ENCODE assay signal across 20 cellular contexts in the genomic region with DNA sequence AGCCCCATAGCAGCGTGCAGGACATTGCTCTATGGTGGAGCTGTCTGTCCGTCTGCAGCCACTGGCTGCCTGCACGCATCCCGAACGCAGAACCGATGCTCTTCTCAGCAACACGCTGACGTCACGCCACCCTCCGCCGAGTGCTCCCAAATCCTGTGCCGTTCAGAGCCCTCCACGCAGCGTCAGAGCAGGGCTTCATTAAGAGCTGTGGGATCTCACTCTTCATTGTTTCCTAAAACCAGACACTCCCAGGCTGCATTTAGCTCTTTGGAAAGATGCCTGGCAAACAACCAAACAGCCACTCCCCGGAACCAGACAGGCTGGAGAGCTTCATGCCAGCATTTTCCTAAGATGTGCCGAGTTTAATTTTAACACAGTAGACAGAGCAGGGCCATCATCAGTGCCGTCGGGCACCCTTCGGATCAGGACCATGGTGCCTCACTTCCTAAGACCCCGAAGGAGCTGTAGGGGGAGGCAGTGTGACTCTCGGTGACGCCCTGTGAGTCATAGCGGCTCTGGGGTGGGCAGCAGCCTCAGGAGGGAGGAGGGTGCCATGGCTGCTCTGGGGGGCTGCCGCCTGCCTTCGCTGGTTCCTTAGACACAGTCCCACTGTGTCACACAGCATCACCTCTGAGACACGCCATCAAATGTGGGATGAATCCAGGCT.
DNase-seq lines count a peak whose midpoint lies in the region; ATAC-seq and TF ChIP-seq lines count a peak whose summit lies in the region.
"Had no signal": no experiment of that assay in that cellular context is flagged by ENCODE, and none has a peak within 500 bp of the region (broad histone marks: within the 10 kb centered on the region; RNA-seq: fewer than 3 reads in every experiment).

No MANE protein-coding gene starts in this region.

- no peak for DNase-seq in Right ventricle myocardium inferior (ENCODE audit: missing footprints)
- DNase-seq in left ventricle myocardium inferior, result no peak
- no peak for DNase-seq in endothelial cell (ENCODE audit: low spot score)
- no peak for DNase-seq in lung (ENCODE audit: low spot score)
- DNase-seq in type B pancreatic cell (ENCODE audit: extremely low spot score, unreplicated experiment), result no peak
- no peak for DNase-seq in T-cell
- DNase-seq in SIG-M5 (lab: John Stamatoyannopoulos, UW), result no peak
- no peak for DNase-seq in tibial artery
- DNase-seq: activated naive CD8-positive, alpha-beta T cell treated with anti-CD3 and anti-CD28 coated beads, Interleukin-2, amount 50 U/mL, for 24 hours; CD4-positive, alpha-beta memory T cell; DND-41; effector memory CD8-positive, alpha-beta T cell; gastrocnemius medialis; NCI-H1436; retina had no signal

- TF ChIP-seq CTCF in left ventricle myocardium inferior (IDR thresholded peaks at IDR 0.05; ENCODE audit: borderline replicate concordance) (no peak), endothelial cell (IDR thresholded peaks at IDR 0.05; ENCODE audit: unreplicated experiment) (no peak), lung (IDR thresholded peaks at IDR 0.05; ENCODE audit: control extremely low read depth, extremely low read depth) (no peak), type B pancreatic cell (conservative IDR thresholded peaks at IDR 0.05) (no peak), tibial artery (IDR thresholded peaks at IDR 0.05) (no peak)

- H3K9me3 Mint-ChIP-seq in endothelial cell (ENCODE audit: unreplicated experiment) (peaks cover 4% of the 10 kb centered on the region), type B pancreatic cell (no peaks in the 10 kb centered on the region), T-cell (no peaks in the 10 kb centered on the region)
- H3K9me3 Mint-ChIP-seq: activated naive CD8-positive, alpha-beta T cell treated with anti-CD3 and anti-CD28 coated beads, Interleukin-2, amount 50 U/mL, for 24 hours; activated T-helper 1 cell treated with anti-CD3 and anti-CD28 coated beads, Interleukin-12 subunit alpha, Interleukin-12 subunit beta, Interleukin-2, Interleukin-4 antibody, amounts not matched to agents 30 ng/mL and 10 ng/mL and 1 ng/mL, durations not matched to agents 14 hours and 24 hours and 36 hours; CD4-positive, alpha-beta memory T cell; effector memory CD8-positive, alpha-beta T cell; nephron had no signal

- H3K9me3 ChIP-seq in left ventricle myocardium inferior (replicated peaks) (no peaks in the 10 kb centered on the region), lung (ENCODE audit: control insufficient read depth in 2 of 2, insufficient read depth in 1 of 2, low read length in 1 of 2) (no peaks in the 10 kb centered on the region), tibial artery (no peaks in the 10 kb centered on the region)
- H3K9me3 ChIP-seq: A549, gastrocnemius medialis, uterus had no signal

- H3K4me1 ChIP-seq in left ventricle myocardium inferior (peaks cover 28% of the 10 kb centered on the region), lung (ENCODE audit: control insufficient read depth in 2 of 2, insufficient read depth in 2 of 2, low read length in 2 of 2) (peaks cover 0 to 5% of the 10 kb centered on the region in 2 donors), tibial artery (peaks cover 0 to 12% (median under 1%) of the 10 kb centered on the region in 4 donors)
- H3K4me1 ChIP-seq: A549 had no signal

- peaks cover 82% of the 10 kb centered on the region for H3K36me3 ChIP-seq in left ventricle myocardium inferior
- peaks cover 16 to 64% of the 10 kb centered on the region in 2 donors for H3K36me3 ChIP-seq in lung (ENCODE audit: control insufficient read depth in 2 of 2, insufficient read depth in 2 of 2, low read length in 2 of 2)
- peaks cover 9 to 67% (median 38%) of the 10 kb centered on the region in 3 donors for H3K36me3 ChIP-seq in tibial artery
- H3K36me3 ChIP-seq: uterus had no signal

- H3K27me3 Mint-ChIP-seq in endothelial cell (ENCODE audit: unreplicated experiment) (peaks cover 17% of the 10 kb centered on the region), type B pancreatic cell (no peaks in the 10 kb centered on the region), T-cell (no peaks in the 10 kb centered on the region)
- H3K27me3 Mint-ChIP-seq: activated naive CD8-positive, alpha-beta T cell treated with anti-CD3 and anti-CD28 coated beads, Interleukin-2, amount 50 U/mL, for 24 hours; CD4-positive, alpha-beta memory T cell; effector memory CD8-positive, alpha-beta T cell had no signal

- H3K36me3 Mint-ChIP-seq in endothelial cell (ENCODE audit: low read depth, unreplicated experiment) (peaks cover 65% of the 10 kb centered on the region), type B pancreatic cell (peaks cover 11% of the 10 kb centered on the region), T-cell (peaks cover 53% of the 10 kb centered on the region)

- ATAC-seq in Right ventricle myocardium inferior (peak; percentile 11), lung (ENCODE audit: insufficient read depth, low FRiP score) (peak; percentile 5), T-cell (replicated peaks in 1 of 4) (no peak)
- ATAC-seq: A549; activated naive CD8-positive, alpha-beta T cell treated with anti-CD3 and anti-CD28 coated beads, Interleukin-2, amount 50 U/mL, for 24 hours; effector memory CD8-positive, alpha-beta T cell; gastrocnemius medialis had no signal

- H3K27ac ChIP-seq in left ventricle myocardium inferior (replicated peaks) (no peak overlapping the region), lung (ENCODE audit: low read depth in 1 of 2, low read length in 1 of 2) (no peak overlapping the region), tibial artery (no peak overlapping the region)
- H3K27ac ChIP-seq: A549, gastrocnemius medialis, uterus, VCaP had no signal

- H3K4me3 ChIP-seq in left ventricle myocardium inferior (no peak overlapping the region), lung (no peak overlapping the region), tibial artery (no peak overlapping the region)
- H3K4me3 ChIP-seq: A549, gastrocnemius medialis, uterus had no signal

- H3K4me3 Mint-ChIP-seq in endothelial cell (ENCODE audit: unreplicated experiment) (peak overlapping the region; percentile 11), type B pancreatic cell (no peak overlapping the region), T-cell (no peak overlapping the region)
- H3K4me3 Mint-ChIP-seq: activated naive CD8-positive, alpha-beta T cell treated with anti-CD3 and anti-CD28 coated beads, Interleukin-2, amount 50 U/mL, for 24 hours; activated T-helper 1 cell treated with anti-CD3 and anti-CD28 coated beads, Interleukin-12 subunit alpha, Interleukin-12 subunit beta, Interleukin-2, Interleukin-4 antibody, amounts not matched to agents 30 ng/mL and 10 ng/mL and 1 ng/mL, durations not matched to agents 14 hours and 24 hours and 36 hours; CD4-positive, alpha-beta memory T cell; effector memory CD8-positive, alpha-beta T cell; nephron had no signal

- H3K4me1 Mint-ChIP-seq in endothelial cell (ENCODE audit: unreplicated experiment) (peaks cover 7% of the 10 kb centered on the region), type B pancreatic cell (ENCODE audit: unreplicated experiment) (peaks cover 4% of the 10 kb centered on the region), T-cell (no peaks in the 10 kb centered on the region)
- H3K4me1 Mint-ChIP-seq: activated naive CD8-positive, alpha-beta T cell treated with anti-CD3 and anti-CD28 coated beads, Interleukin-2, amount 50 U/mL, for 24 hours; CD4-positive, alpha-beta memory T cell had no signal

- H3K27ac Mint-ChIP-seq in endothelial cell (ENCODE audit: unreplicated experiment), result no peak overlapping the region
- peak overlapping the region; percentile 62 for H3K27ac Mint-ChIP-seq in type B pancreatic cell
- no peak overlapping the region for H3K27ac Mint-ChIP-seq in T-cell
- H3K27ac Mint-ChIP-seq: activated naive CD8-positive, alpha-beta T cell treated with anti-CD3 and anti-CD28 coated beads, Interleukin-2, amount 50 U/mL, for 24 hours; activated T-helper 1 cell treated with anti-CD3 and anti-CD28 coated beads, Interleukin-12 subunit alpha, Interleukin-12 subunit beta, Interleukin-2, Interleukin-4 antibody, amounts not matched to agents 30 ng/mL and 10 ng/mL and 1 ng/mL, durations not matched to agents 14 hours and 24 hours and 36 hours; effector memory CD8-positive, alpha-beta T cell had no signal

- H3K27me3 ChIP-seq in left ventricle myocardium inferior (ENCODE audit: low read depth) (no peaks in the 10 kb centered on the region), lung (ENCODE audit: control insufficient read depth, insufficient read depth) (no peaks in the 10 kb centered on the region), tibial artery (no peaks in the 10 kb centered on the region)
- H3K27me3 ChIP-seq: gastrocnemius medialis, uterus had no signal

- POLR2A ChIA-PET in T-cell (lab: Charles Lee), result no interaction called here

- WGBS in lung, 2 donors, result 75 to 77% methylated on average over 26 of the region's 26 CpGs

- intact Hi-C loops in Right ventricle myocardium inferior (cut with DNase I), result no loop called here
- intact Hi-C loops in left ventricle myocardium inferior (cut with micrococcal nuclease), result no loop called here
- intact Hi-C loops in tibial artery (cut with DNase I; ENCODE audit: low total_unique reads), result no loop called here

- CTCF ChIA-PET in T-cell (lab: Charles Lee), result no interaction called here

Comparison
In these comparisons a context has a peak if more than half of its experiments do, and no peak if none do; other contexts are left out.
1. ATAC-seq: peak in Right ventricle myocardium inferior (single experiment) and lung (single experiment); none in T-cell (0 of 4).